In genomic region chr10:46593307-46593706, GRCh38 we compare ENCODE assay signal across 9 cellular contexts. TPM values are rescaled to one million over a fixed set of nuclear protein-coding genes. Genes with fewer than 3 reads are reported as not detected.
"Had no signal": no experiment of that assay in that cellular context is flagged by ENCODE, and none has a peak within 500 bp of the region (broad histone marks: within the 10 kb centered on the region; RNA-seq: fewer than 3 reads in every experiment).

No MANE protein-coding gene starts in this region.

RNA-seq across cellular contexts. Expression of gene GPRIN2, which starts 36.8 kb away (rescaled TPM):
- total RNA-seq: activated naive CD4-positive, alpha-beta T cell treated with anti-CD3 and anti-CD28 coated beads for 36 hours; activated naive CD4-positive, alpha-beta T cell treated with anti-CD3 and anti-CD28 coated beads, Interleukin-2, amount 50 U/mL, for 72 hours; activated naive CD8-positive, alpha-beta T cell treated with anti-CD3 and anti-CD28 coated beads for 36 hours; activated naive CD8-positive, alpha-beta T cell treated with anti-CD3 and anti-CD28 coated beads, Interleukin-2, amount 10 ng/mL, durations not matched to agents 7 days and 5 days; activated T-cell treated with anti-CD3 and anti-CD28 coated beads, Interleukin-2, amount 50 U/mL, for 4 hours; activated T-cell treated with anti-CD3 and anti-CD28 coated beads, Interleukin-2, amount 50 U/mL, for 72 hours; activated T-helper 1 cell treated with anti-CD3 and anti-CD28 coated beads, Interleukin-12 subunit alpha, Interleukin-12 subunit beta, Interleukin-2, Interleukin-4 antibody, amounts not matched to agents 30 ng/mL and 10 ng/mL and 1 ng/mL, durations not matched to agents 14 hours and 24 hours and 36 hours; activated T-helper 17 cell treated with anti-CD3 and anti-CD28 coated beads, Interleukin-2, amount 50 U/mL, for 72 hours; activated T-helper 2 cell treated with anti-CD3 and anti-CD28 coated beads, Interferon-gamma antibody, Interleukin-2, Interleukin-4, amounts not matched to agents 10 μg/mL and 5 μg/mL and 100 μg/mL, durations not matched to agents 14 hours and 24 hours and 36 hours had no signal
